Comparison of ENCODE assay signal across 15 cellular contexts in genomic region chr10:4407783-4408182, GRCh38.
DNase-seq lines count a peak whose midpoint lies in the region; ATAC-seq and TF ChIP-seq lines count a peak whose summit lies in the region.
"Had no signal": no experiment of that assay in that cellular context is flagged by ENCODE, and none has a peak within 500 bp of the region (broad histone marks: within the 10 kb centered on the region; RNA-seq: fewer than 3 reads in every experiment).

No MANE protein-coding gene starts in this region.

- no peaks in the 10 kb centered on the region for H3K36me3 ChIP-seq in skeletal muscle satellite cell (ENCODE audit: insufficient read depth, low read length)

- H3K27ac Mint-ChIP-seq in CD14-positive monocyte: peak overlapping the region in 2 of 7 donors; percentile 7 to 30
- H3K27ac Mint-ChIP-seq in activated CD4-positive, alpha-beta memory T cell treated with anti-CD3 and anti-CD28 coated beads, Interleukin-2, amount 10 ng/mL, durations not matched to agents 7 days and 5 days: no peak overlapping the region
- H3K27ac Mint-ChIP-seq: naive thymus-derived CD8-positive, alpha-beta T cell had no signal

- H3K27me3 ChIP-seq in skeletal muscle satellite cell (ENCODE audit: control insufficient read depth, insufficient read depth, low read length): no peaks in the 10 kb centered on the region

- H3K4me1 Mint-ChIP-seq in CD14-positive monocyte: peaks cover 10% of the 10 kb centered on the region
- H3K4me1 Mint-ChIP-seq in activated CD4-positive, alpha-beta memory T cell treated with anti-CD3 and anti-CD28 coated beads, Interleukin-2, amount 10 ng/mL, durations not matched to agents 7 days and 5 days: peaks cover 11% of the 10 kb centered on the region
- H3K4me1 Mint-ChIP-seq: naive thymus-derived CD8-positive, alpha-beta T cell had no signal

- no peak for ATAC-seq in GM21737 (IDR thresholded peaks at IDR 0.05; ENCODE audit: unreplicated experiment)
- ATAC-seq: naive thymus-derived CD8-positive, alpha-beta T cell had no signal

- H3K4me2 ChIP-seq in skeletal muscle satellite cell (ENCODE audit: low read length): peak overlapping the region; percentile 57

- H3K27me3 Mint-ChIP-seq in CD14-positive monocyte (ENCODE audit: low read depth in 3 of 3): no peaks in the 10 kb centered on the region
- H3K27me3 Mint-ChIP-seq in activated CD4-positive, alpha-beta memory T cell treated with anti-CD3 and anti-CD28 coated beads, Interleukin-2, amount 10 ng/mL, durations not matched to agents 7 days and 5 days: no peaks in the 10 kb centered on the region

- intact Hi-C loops in CD14-positive monocyte (cut with micrococcal nuclease): loop anchor here in 1 of 2 donors (2.0 kb wide), 1 partner anchor 17 kb away; no protein-coding TSS in a partner anchor

- POLR2A ChIA-PET in activated CD4-positive, alpha-beta memory T cell treated with anti-CD3 and anti-CD28 coated beads, Interleukin-2, amount 10 ng/mL, durations not matched to agents 7 days and 5 days (lab: Charles Lee): no interaction called here

- H3K4me3 Mint-ChIP-seq in CD14-positive monocyte: no peak overlapping the region
- no peak overlapping the region for H3K4me3 Mint-ChIP-seq in activated CD4-positive, alpha-beta memory T cell treated with anti-CD3 and anti-CD28 coated beads, Interleukin-2, amount 10 ng/mL, durations not matched to agents 7 days and 5 days
- H3K4me3 Mint-ChIP-seq: naive thymus-derived CD8-positive, alpha-beta T cell had no signal

- no peak overlapping the region for H3K9ac ChIP-seq in skeletal muscle satellite cell (ENCODE audit: low read depth, low read length)

- TF ChIP-seq CTCF in cardiac fibroblast (IDR thresholded peaks at IDR 0.05; ENCODE audit: low read depth, low read length) (no peak), CD14-positive monocyte (IDR thresholded peaks at IDR 0.05) (no peak)

- no peaks in the 10 kb centered on the region for H3K36me3 Mint-ChIP-seq in CD14-positive monocyte
- no peaks in the 10 kb centered on the region for H3K36me3 Mint-ChIP-seq in activated CD4-positive, alpha-beta memory T cell treated with anti-CD3 and anti-CD28 coated beads, Interleukin-2, amount 10 ng/mL, durations not matched to agents 7 days and 5 days (ENCODE audit: low read depth)
- H3K36me3 Mint-ChIP-seq: naive thymus-derived CD8-positive, alpha-beta T cell had no signal

- H3K4me3 ChIP-seq in cardiac fibroblast (replicated peaks in 1 of 2; ENCODE audit: low read depth in 2 of 2, low read length in 2 of 2): no peak overlapping the region
- H3K4me3 ChIP-seq in skeletal muscle satellite cell (ENCODE audit: low read length): no peak overlapping the region

- no peaks in the 10 kb centered on the region for H3K9me3 ChIP-seq in skeletal muscle satellite cell (replicated peaks; ENCODE audit: low read length)

- H3K4me1 ChIP-seq in skeletal muscle satellite cell (ENCODE audit: control insufficient read depth, insufficient read depth, low read length): peaks cover 25% of the 10 kb centered on the region

- DNase-seq in SIG-M5 (lab: John Stamatoyannopoulos, UW): peak; percentile 5
- DNase-seq in SIG-M5 treated with dmso at 0.1 percent for 504 hours (lab: John Stamatoyannopoulos, UW; ENCODE audit: unreplicated experiment): no peak
- DNase-seq in NOMO-1 treated with DMSO at 0.1 percent for 48 hours (lab: John Stamatoyannopoulos, UW; ENCODE audit: unreplicated experiment): peak; percentile 79
- peak; percentile 39 to 91 for DNase-seq in cardiac fibroblast (ENCODE audit: low read depth in 2 of 2)
- DNase-seq in CD14-positive monocyte (ENCODE audit: low spot score): no peak
- no peak for DNase-seq in activated CD4-positive, alpha-beta memory T cell treated with anti-CD3 and anti-CD28 coated beads, Interleukin-2, amount 10 ng/mL, durations not matched to agents 7 days and 5 days
- DNase-seq: activated CD4-positive, alpha-beta T cell treated with anti-CD3 and anti-CD28 coated beads, Interleukin-2, amount 50 U/mL, for 48 hours; DMS53; effector CD4-positive, alpha-beta T cell; naive thymus-derived CD8-positive, alpha-beta T cell; NCI-H187; Right ventricle myocardium superior; small intestine had no signal

- H3K9me3 Mint-ChIP-seq in CD14-positive monocyte: peaks cover 0 to 2% (median 0%) of the 10 kb centered on the region in 7 donors
- H3K9me3 Mint-ChIP-seq in activated CD4-positive, alpha-beta memory T cell treated with anti-CD3 and anti-CD28 coated beads, Interleukin-2, amount 10 ng/mL, durations not matched to agents 7 days and 5 days: peaks cover 4% of the 10 kb centered on the region
- H3K9me3 Mint-ChIP-seq: naive thymus-derived CD8-positive, alpha-beta T cell had no signal

- CTCF ChIA-PET in activated CD4-positive, alpha-beta memory T cell treated with anti-CD3 and anti-CD28 coated beads, Interleukin-2, amount 10 ng/mL, durations not matched to agents 7 days and 5 days (lab: Charles Lee): interaction anchor here (1.1 kb wide), 1 partner anchor 9 kb away, joined by 4 read pairs; no protein-coding TSS in a partner anchor

Comparison
In these comparisons a context has a peak if more than half of its experiments do, and no peak if none do; other contexts are left out.
1. DNase-seq: peak in SIG-M5 (single experiment), NOMO-1 treated with DMSO at 0.1 percent for 48 hours (single experiment) and cardiac fibroblast (2 of 2); none in SIG-M5 treated with dmso at 0.1 percent for 504 hours (single experiment), CD14-positive monocyte (single experiment) and activated CD4-positive, alpha-beta memory T cell treated with anti-CD3 and anti-CD28 coated beads, Interleukin-2, amount 10 ng/mL, durations not matched to agents 7 days and 5 days (single experiment).